8 cellular contexts compared by ENCODE assay signal in genomic region chr14:61761557-61761956, GRCh38. TPM values are rescaled to one million over a fixed set of nuclear protein-coding genes. Genes with fewer than 3 reads are reported as not detected.
DNase-seq lines count a peak whose midpoint lies in the region; ATAC-seq and TF ChIP-seq lines count a peak whose summit lies in the region.

No MANE protein-coding gene starts in this region.

- no peaks in the 10 kb centered on the region for H3K9me3 Mint-ChIP-seq in GM23338

- H3K4me3 Mint-ChIP-seq in GM23338 (peak overlapping the region; percentile 99), T-helper 17 cell (peak overlapping the region; percentile 99)

- H3K9me3 ChIP-seq in T-helper 17 cell (ENCODE audit: control insufficient read depth, low read length, poor library complexity, severe bottlenecking): no peaks in the 10 kb centered on the region

- no peaks in the 10 kb centered on the region; the same call in 1 of the 2 replicates for H4K20me1 ChIP-seq in GM23338 (replicated peaks; ENCODE audit: insufficient read depth)

- peak overlapping the region; percentile 4; the same call in 1 of the 2 replicates for H2AFZ ChIP-seq in GM23338

- peak; percentile 3; the same call in 1 of the 3 replicates for ATAC-seq in GM23338
- peak; percentile 8 for ATAC-seq in T-helper 17 cell
- ATAC-seq in sciatic nerve: peak; percentile 6
- ATAC-seq in GM21529 (IDR thresholded peaks at IDR 0.05; ENCODE audit: unreplicated experiment): no peak

- H3K36me3 Mint-ChIP-seq in GM23338 (ENCODE audit: low read depth) (peaks cover 6% of the 10 kb centered on the region; the same call in 2 of the 3 replicates), T-helper 17 cell (ENCODE audit: low read depth) (no peaks in the 10 kb centered on the region)

- H3F3A ChIP-seq in GM23338 (replicated peaks; ENCODE audit: low read depth): no peaks in the 10 kb centered on the region

- no peaks in the 10 kb centered on the region for H3K9me2 ChIP-seq in GM23338 (ENCODE audit: insufficient read depth)

- H3K27ac Mint-ChIP-seq in GM23338 (peak overlapping the region; percentile 98), T-helper 17 cell (peak overlapping the region; percentile 96)

- H3K4me3 ChIP-seq in GM23338: peak overlapping the region; percentile 79
- H3K4me3 ChIP-seq in foreskin fibroblast (ENCODE audit: low read depth in 1 of 2, low read length in 2 of 2): peak overlapping the region; percentile 86 to 97

- no peaks in the 10 kb centered on the region for H3K36me3 ChIP-seq in GM23338 (ENCODE audit: insufficient read depth)

- peaks cover 25% of the 10 kb centered on the region for H3K4me1 ChIP-seq in GM23338 (ENCODE audit: insufficient read depth)

- no peak for DNase-seq in GM23338 (ENCODE audit: low spot score)
- DNase-seq in T-helper 17 cell: no peak
- peak in 1 of 2 donors; percentile 26 for DNase-seq in foreskin fibroblast
- DNase-seq in sciatic nerve (ENCODE audit: low spot score): no peak
- no peak for DNase-seq in retina
- DNase-seq in NOMO-1 treated with DMSO at 0.1 percent for 48 hours (lab: John Stamatoyannopoulos, UW; ENCODE audit: unreplicated experiment): no peak

- no peaks in the 10 kb centered on the region for H3K27me3 ChIP-seq in GM23338 (ENCODE audit: insufficient read depth)

- H3K4me1 Mint-ChIP-seq in GM23338 (peaks cover 36% of the 10 kb centered on the region), T-helper 17 cell (peaks cover 32% of the 10 kb centered on the region)

- intact Hi-C loops in sciatic nerve (cut with DNase I): no loop called here

- peaks cover 11% of the 10 kb centered on the region for H3K27me3 Mint-ChIP-seq in GM23338 (ENCODE audit: insufficient read depth, low read depth, poor library complexity)
- no peaks in the 10 kb centered on the region for H3K27me3 Mint-ChIP-seq in T-helper 17 cell

- H3K79me2 ChIP-seq in GM23338 (replicated peaks; ENCODE audit: insufficient read depth): peaks cover 41% of the 10 kb centered on the region

- peak overlapping the region; percentile 77 for H3K4me2 ChIP-seq in GM23338

- TF ChIP-seq CTCF in 22Rv1 (IDR thresholded peaks at IDR 0.05) (no peak), GM23338 (conservative IDR thresholded peaks at IDR 0.05; ENCODE audit: low read depth in 2 of 2) (no peak), foreskin fibroblast (IDR thresholded peaks at IDR 0.05; ENCODE audit: low read depth, low read length) (no peak)

- H3K27ac ChIP-seq in 22Rv1: peak overlapping the region; percentile 64
- H3K27ac ChIP-seq in GM23338 (ENCODE audit: low read depth): peak overlapping the region; percentile 96

TF ChIP-seq in GM23338, 12 proteins besides CTCF, POLR2A, EP300 and RAD21 (continues in another document):
- no peak for TF ChIP-seq CREB1 (CRISPR knock-in tag; IDR thresholded peaks at IDR 0.05; ENCODE audit: low read depth)
- TF ChIP-seq EZH2phosphoT487 (IDR thresholded peaks at IDR 0.05; ENCODE audit: unreplicated experiment): no peak
- TF ChIP-seq EZH2 (IDR thresholded peaks at IDR 0.05; ENCODE audit: low read depth, unreplicated experiment): no peak
- no peak for TF ChIP-seq JUNB (IDR thresholded peaks at IDR 0.05; ENCODE audit: unreplicated experiment)
- TF ChIP-seq ZNF462 (CRISPR knock-in tag; IDR thresholded peaks at IDR 0.05): no peak
- no peak for TF ChIP-seq STAT1 (IDR thresholded peaks at IDR 0.05; ENCODE audit: unreplicated experiment)
- no peak for TF ChIP-seq POLR2AphosphoS5 (IDR thresholded peaks at IDR 0.05; ENCODE audit: low read depth)
- no peak for TF ChIP-seq REST (IDR thresholded peaks at IDR 0.05; ENCODE audit: unreplicated experiment)
- TF ChIP-seq ZNF114 (CRISPR knock-in tag; IDR thresholded peaks at IDR 0.05): no peak

RNA-seq across cellular contexts. Expression of gene SNAPC1, which starts 0.7 kb away (rescaled TPM):
- total RNA-seq in GM23338 (2014; rRNA removed; shearing (Covaris generic)): 14.8 and 19.5 TPM in 2 replicates
- 28.8 and 33.4 TPM in 2 replicates for polyA plus RNA-seq in GM23338 (2016; fragmentation: Nextera tagmentation; extraction: Ambion mirVana)
- total RNA-seq in T-helper 17 cell: 1 to 10 TPM; 3.3 to 4.3 TPM
- 5.9 TPM for total RNA-seq in sciatic nerve

RNA-seq across cellular contexts. Expression of gene SYT16, which starts 50.9 kb away (rescaled TPM):
- 2.6 and 3.7 TPM in 2 replicates for total RNA-seq in GM23338 (2014; rRNA removed; shearing (Covaris generic))
- 0.80 and 0.91 TPM in 2 replicates for polyA plus RNA-seq in GM23338 (2016; fragmentation: Nextera tagmentation; extraction: Ambion mirVana)
- total RNA-seq in T-helper 17 cell (not detected), sciatic nerve (not detected)
